In the genomic region with DNA sequence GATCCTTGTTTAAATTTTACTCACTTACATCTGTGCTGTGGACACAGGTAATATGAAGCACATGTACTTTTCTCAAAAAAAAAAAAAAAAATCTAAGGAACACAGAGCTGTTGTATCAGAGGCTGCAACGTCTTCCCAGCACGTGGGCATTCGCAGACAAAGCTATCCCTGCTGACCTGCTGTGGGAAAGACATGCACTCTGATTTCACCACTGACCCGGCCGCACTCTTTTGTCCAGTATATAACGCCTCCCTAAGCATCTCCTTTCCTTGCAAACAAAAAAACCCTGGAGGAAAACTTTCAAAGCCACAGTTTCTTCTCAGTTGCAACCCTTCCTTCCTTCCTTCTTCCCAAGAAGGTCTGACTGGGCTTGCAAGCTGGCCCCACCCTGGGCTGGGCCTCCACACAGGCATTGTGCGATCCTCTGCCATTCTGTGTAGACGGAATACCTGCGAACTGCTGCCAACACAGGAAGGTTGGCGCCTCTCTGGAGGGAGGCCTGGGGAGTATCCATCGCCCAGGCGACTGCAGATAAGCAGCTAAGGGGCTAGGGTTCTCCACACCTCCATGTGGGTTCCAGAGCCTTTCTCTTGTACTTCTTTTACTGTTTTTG, we compare ENCODE assay signal across 22 cellular contexts. TPM values are rescaled to one million over a fixed set of nuclear protein-coding genes. Genes with fewer than 3 reads are reported as not detected.
A peak's percentile ranks its signal among the peaks of the same experiment; 100 is the strongest.
DNase-seq lines count a peak whose midpoint lies in the region; ATAC-seq and TF ChIP-seq lines count a peak whose summit lies in the region.
"Had no signal": no experiment of that assay in that cellular context is flagged by ENCODE, and none has a peak within 500 bp of the region (broad histone marks: within the 10 kb centered on the region; RNA-seq: fewer than 3 reads in every experiment).

No MANE protein-coding gene starts in this region.

- intact Hi-C loops in dendritic cell treated with granulocyte-macrophage colony-stimulating factor and Interleukin-4, amounts not matched to agents 40 ng/mL and 50 ng/mL, for 4 days (cut with micrococcal nuclease), result loop anchor here (10.0 kb wide), 1 partner anchor 237 kb away; no protein-coding TSS in a partner anchor
- intact Hi-C loops in heart left ventricle (cut with DNase I) (loop anchor here (2.0 to 10.0 kb wide), 11 partner anchors 104 to 397 kb away; partner anchors contain the start of genes HEG1 (in 1 of the 10) and MUC13 (in 1 of the 10)), mucosa of descending colon (cut with DNase I, micrococcal nuclease) (no loop called here), thyroid gland (cut with DNase I) (loop anchor here (10.0 kb wide), 2 partner anchors 167 to 237 kb away; no protein-coding TSS in a partner anchor)

- H3K9me3 ChIP-seq in heart left ventricle (no peaks in the 10 kb centered on the region), mucosa of descending colon (no peaks in the 10 kb centered on the region), thyroid gland (no peaks in the 10 kb centered on the region)

- peak in 4 of 5 donors; percentile 49 to 78 (median 53) for DNase-seq in heart left ventricle
- peak in 2 of 3 donors; percentile 57 to 61 for DNase-seq in mucosa of descending colon
- no peak for DNase-seq in thyroid gland
- DNase-seq in RWPE1 (ENCODE audit: low spot score), result no peak
- DNase-seq in activated T-cell treated with anti-CD3 and anti-CD28 coated beads for 4 hours, result no peak
- DNase-seq: activated CD8-positive, alpha-beta T cell treated with anti-CD3 and anti-CD28 coated beads, Interleukin-2, amount 10 ng/mL, durations not matched to agents 7 days and 5 days; activated naive CD4-positive, alpha-beta T cell treated with Interleukin-2 at 50 U/mL for 16 hours; activated T-cell treated with anti-CD3 and anti-CD28 coated beads, Interleukin-2, amount 50 U/mL, for 4 hours; CD4-positive, alpha-beta T cell; cerebellar nuclear complex; DMS79 treated with DMSO at 0.1 percent for 48 hours; effector CD8-positive, alpha-beta T cell; GOT3; hippocampal formation; MM.1S; NCI-H2171 treated with DMSO at 0.1 percent for 48 hours; NCI-H526; RPMI8226; substantia nigra; T-helper 9 cell had no signal

- H3K36me3 Mint-ChIP-seq in dendritic cell treated with granulocyte-macrophage colony-stimulating factor and Interleukin-4, amounts not matched to agents 40 ng/mL and 50 ng/mL, for 4 days (ENCODE audit: low read depth), result no peaks in the 10 kb centered on the region

- TF ChIP-seq POLR2A in heart left ventricle (IDR thresholded peaks at IDR 0.05) (no peak), thyroid gland (IDR thresholded peaks at IDR 0.05) (no peak)

- no peak overlapping the region for H3K4me3 ChIP-seq in heart left ventricle
- H3K4me3 ChIP-seq in mucosa of descending colon, result no peak overlapping the region
- H3K4me3 ChIP-seq in thyroid gland (replicated peaks in 1 of 3), result no peak overlapping the region

- H3K9me3 Mint-ChIP-seq in dendritic cell treated with granulocyte-macrophage colony-stimulating factor and Interleukin-4, amounts not matched to agents 40 ng/mL and 50 ng/mL, for 4 days, result no peaks in the 10 kb centered on the region
- H3K9me3 Mint-ChIP-seq: activated T-cell treated with anti-CD3 and anti-CD28 coated beads, Interleukin-2, amount 50 U/mL, for 4 hours; CD4-positive, alpha-beta T cell had no signal

- peak overlapping the region; percentile 63 for H3K27ac Mint-ChIP-seq in dendritic cell treated with granulocyte-macrophage colony-stimulating factor and Interleukin-4, amounts not matched to agents 40 ng/mL and 50 ng/mL, for 4 days
- H3K27ac Mint-ChIP-seq: activated CD8-positive, alpha-beta T cell treated with anti-CD3 and anti-CD28 coated beads, Interleukin-2, amount 10 ng/mL, durations not matched to agents 7 days and 5 days; CD4-positive, alpha-beta T cell had no signal

- H3K36me3 ChIP-seq in heart left ventricle, result no peaks in the 10 kb centered on the region
- no peaks in the 10 kb centered on the region for H3K36me3 ChIP-seq in mucosa of descending colon (ENCODE audit: low read depth)
- H3K36me3 ChIP-seq in thyroid gland, result no peaks in the 10 kb centered on the region

- POLR2A ChIA-PET in RWPE1 (lab: Yijun Ruan, JAX; ENCODE audit: low non-redundant PET), result no interaction called here

- peak overlapping the region in 8 of 12 donors; percentile 23 to 72 (median 38) for H3K27ac ChIP-seq in heart left ventricle
- H3K27ac ChIP-seq in thyroid gland, result peak overlapping the region in 2 of 3 donors; percentile 13 to 26
- H3K27ac ChIP-seq in RWPE1, result no peak overlapping the region

- H3K27me3 Mint-ChIP-seq in dendritic cell treated with granulocyte-macrophage colony-stimulating factor and Interleukin-4, amounts not matched to agents 40 ng/mL and 50 ng/mL, for 4 days, result peaks cover 1% of the 10 kb centered on the region
- H3K27me3 Mint-ChIP-seq: CD4-positive, alpha-beta T cell had no signal

- H3K4me1 ChIP-seq in heart left ventricle, result peaks cover 7 to 43% (median 20%) of the 10 kb centered on the region in 12 donors
- H3K4me1 ChIP-seq in mucosa of descending colon (ENCODE audit: low read depth), result peaks cover 17% of the 10 kb centered on the region
- peaks cover 19 to 44% of the 10 kb centered on the region in 2 donors for H3K4me1 ChIP-seq in thyroid gland

- TF ChIP-seq CTCF in heart left ventricle (IDR thresholded peaks at IDR 0.05) (no peak), mucosa of descending colon (IDR thresholded peaks at IDR 0.05) (no peak), thyroid gland (IDR thresholded peaks at IDR 0.05) (no peak), RWPE1 (conservative IDR thresholded peaks at IDR 0.05; ENCODE audit: low read depth) (no peak)

- H3K4me1 Mint-ChIP-seq in dendritic cell treated with granulocyte-macrophage colony-stimulating factor and Interleukin-4, amounts not matched to agents 40 ng/mL and 50 ng/mL, for 4 days (ENCODE audit: low read depth), result peaks cover 55% of the 10 kb centered on the region

- CTCF ChIA-PET in RWPE1 (lab: Yijun Ruan, JAX), result interaction anchor here (0.7 kb wide), 1 partner anchor 11 kb away, joined by 8 read pairs; no protein-coding TSS in a partner anchor

- H3K27me3 ChIP-seq in heart left ventricle, result no peaks in the 10 kb centered on the region
- no peaks in the 10 kb centered on the region for H3K27me3 ChIP-seq in thyroid gland

- ATAC-seq in heart left ventricle (peak; percentile 7 to 72 (median 61)), mucosa of descending colon (peak; percentile 26), GM19467 (IDR thresholded peaks at IDR 0.05; ENCODE audit: unreplicated experiment) (no peak)
- ATAC-seq: activated CD8-positive, alpha-beta T cell treated with anti-CD3 and anti-CD28 coated beads, Interleukin-2, amount 10 ng/mL, durations not matched to agents 7 days and 5 days; activated T-cell treated with anti-CD3 and anti-CD28 coated beads, Interleukin-2, amount 50 U/mL, for 4 hours had no signal

- WGBS in heart left ventricle, 4 donors, result 58 to 64% (median 60%) methylated on average over 12 of the region's 12 CpGs
- 89% methylated on average over 12 of the region's 12 CpGs for WGBS in thyroid gland, 2 donors

- H3K4me3 Mint-ChIP-seq in dendritic cell treated with granulocyte-macrophage colony-stimulating factor and Interleukin-4, amounts not matched to agents 40 ng/mL and 50 ng/mL, for 4 days, result peak overlapping the region; percentile 1
- H3K4me3 Mint-ChIP-seq: activated CD8-positive, alpha-beta T cell treated with anti-CD3 and anti-CD28 coated beads, Interleukin-2, amount 10 ng/mL, durations not matched to agents 7 days and 5 days; activated T-cell treated with anti-CD3 and anti-CD28 coated beads, Interleukin-2, amount 50 U/mL, for 4 hours; CD4-positive, alpha-beta T cell had no signal

RNA-seq across cellular contexts. Expression of gene SLC12A8, which starts 50.8 kb away (rescaled TPM):
- total RNA-seq in heart left ventricle, result 1 to 10 TPM in 2 of 9 donors, under 1 TPM in 4, not detected in 3; 0.09 to 1.9 (median 0.72) TPM
- polyA plus RNA-seq in heart left ventricle, result under 1 TPM; 0.22 to 0.69 TPM
- total RNA-seq in mucosa of descending colon, result 10 to 100 TPM in 2 of 3 donors, 1 to 10 TPM in 1; 8.0 to 19.3 (median 13.6) TPM
- 100 to 1,000 TPM in 2 of 4 donors, 10 to 100 TPM in 2; 71.2 to 136 (median 99.2) TPM for total RNA-seq in thyroid gland

Comparison
In these comparisons a context has a peak if more than half of its experiments do, and no peak if none do; other contexts are left out.
1. DNase-seq: peak in heart left ventricle (4 of 5) and mucosa of descending colon (2 of 3); none in thyroid gland (0 of 2), RWPE1 (single experiment) and activated T-cell treated with anti-CD3 and anti-CD28 coated beads for 4 hours (single experiment).
2. intact Hi-C loops: an anchor here in dendritic cell treated with granulocyte-macrophage colony-stimulating factor and Interleukin-4, amounts not matched to agents 40 ng/mL and 50 ng/mL, for 4 days (10.0 kb wide), heart left ventricle (2.0 to 10.0 kb wide) and thyroid gland (10.0 kb wide); none called in mucosa of descending colon.